Comparison of ENCODE assay signal across 17 cellular contexts in the genomic region with DNA sequence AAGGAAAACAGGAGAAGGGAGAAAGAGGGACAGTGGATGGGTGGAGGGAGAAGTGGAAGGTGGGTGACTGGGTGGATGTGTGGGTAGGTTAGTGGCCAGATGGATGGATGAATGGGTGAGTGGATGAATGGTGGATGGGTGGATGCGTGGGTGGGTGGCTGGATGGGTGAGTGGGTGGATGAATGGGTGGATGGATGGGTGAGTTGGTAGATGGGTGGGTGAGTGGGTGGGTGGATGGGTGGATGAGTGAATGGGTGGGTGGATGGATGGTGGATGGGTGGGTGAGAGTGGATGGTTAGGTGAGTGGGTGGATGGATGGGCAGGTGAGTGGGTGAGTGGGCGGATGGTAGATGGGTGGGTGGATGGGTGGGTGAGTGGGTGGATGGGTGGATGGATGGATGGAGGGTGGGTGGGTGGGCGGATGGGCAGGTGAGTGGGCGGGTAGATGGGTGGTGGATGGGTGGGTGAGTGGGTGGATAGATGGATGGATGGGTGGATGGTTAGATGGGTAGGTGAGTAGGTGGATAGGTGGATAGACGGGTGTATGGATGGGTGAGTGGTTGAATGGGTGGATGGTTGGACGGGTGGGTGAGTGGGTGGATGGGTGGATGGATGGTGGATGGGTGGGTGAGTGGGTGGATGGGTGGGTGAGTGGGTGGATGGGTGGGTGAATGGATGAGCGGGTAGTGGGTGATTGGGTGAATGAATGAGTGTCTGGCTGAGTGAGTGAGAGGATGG. TPM values are rescaled to one million over a fixed set of nuclear protein-coding genes. Genes with fewer than 3 reads are reported as not detected.
A peak's percentile ranks its signal among the peaks of the same experiment; 100 is the strongest.
DNase-seq lines count a peak whose midpoint lies in the region; ATAC-seq and TF ChIP-seq lines count a peak whose summit lies in the region.
"Had no signal": no experiment of that assay in that cellular context is flagged by ENCODE, and none has a peak within 500 bp of the region (broad histone marks: within the 10 kb centered on the region; RNA-seq: fewer than 3 reads in every experiment).

No MANE protein-coding gene starts in this region.

- no peak for TF ChIP-seq CTCF in right lobe of liver (IDR thresholded peaks at IDR 0.05)
- TF ChIP-seq CTCF in suprapubic skin (IDR thresholded peaks at IDR 0.05): no peak
- TF ChIP-seq CTCF in gastroesophageal sphincter (IDR thresholded peaks at IDR 0.05): no peak

- intact Hi-C loops in right lobe of liver (cut with DNase I): no loop called here
- intact Hi-C loops in left cardiac atrium (cut with DNase I): no loop called here

- no peak for DNase-seq in activated naive CD4-positive, alpha-beta T cell treated with anti-CD3 and anti-CD28 coated beads, Interleukin-2, amount 50 U/mL, for 16 hours
- DNase-seq in activated naive CD8-positive, alpha-beta T cell treated with anti-CD3 and anti-CD28 coated beads, Interleukin-2, amount 50 U/mL, for 24 hours: no peak
- DNase-seq in right lobe of liver (no peak), suprapubic skin (ENCODE audit: low spot score in 2 of 2) (no peak), left cardiac atrium (no peak)
- DNase-seq: heart left ventricle, IMR-90 had no signal

- H3K4me3 ChIP-seq in right lobe of liver (peak overlapping the region in 2 of 3 donors; percentile 74 to 85), suprapubic skin (peak overlapping the region; percentile 67), gastroesophageal sphincter (peak overlapping the region in 1 of 2 donors; percentile 48)

- H3K27ac ChIP-seq in right lobe of liver (no peak overlapping the region), suprapubic skin (no peak overlapping the region), gastroesophageal sphincter (no peak overlapping the region)
- H3K27ac ChIP-seq: heart left ventricle had no signal

- WGBS in right lobe of liver (ENCODE audit: insufficient coverage, low coverage, low lambda C conversion rate, missing lambda C conversion rate): 91% methylated on average over 7 of the region's 7 CpGs
- WGBS in suprapubic skin: 91% methylated on average over 7 of the region's 7 CpGs
- 82 to 86% methylated on average over 3 to 7 of the region's 7 CpGs for WGBS in gastroesophageal sphincter (ENCODE audit: low coverage in 1 of 2), 2 donors

- ATAC-seq in activated naive CD8-positive, alpha-beta T cell treated with anti-CD3 and anti-CD28 coated beads, Interleukin-2, amount 50 U/mL, for 24 hours: no peak
- ATAC-seq in right lobe of liver: no peak
- no peak for ATAC-seq in HG03432 (IDR thresholded peaks at IDR 0.05; ENCODE audit: unreplicated experiment)
- ATAC-seq in left cardiac atrium: no peak
- ATAC-seq in gastroesophageal sphincter: no peak

- H3K4me1 ChIP-seq in right lobe of liver (peaks cover 0 to 16% (median 0%) of the 10 kb centered on the region in 4 donors), suprapubic skin (peaks cover 32% of the 10 kb centered on the region), gastroesophageal sphincter (peaks cover 0 to 14% (median 11%) of the 10 kb centered on the region in 3 donors)

- peaks cover 7% of the 10 kb centered on the region for H3K4me1 Mint-ChIP-seq in activated naive CD4-positive, alpha-beta T cell treated with anti-CD3 and anti-CD28 coated beads, Interleukin-2, amount 50 U/mL, for 24 hours
- H3K4me1 Mint-ChIP-seq in activated naive CD8-positive, alpha-beta T cell treated with anti-CD3 and anti-CD28 coated beads, Interleukin-2, amount 50 U/mL, for 24 hours: peaks cover 5% of the 10 kb centered on the region

- TF ChIP-seq POLR2A in right lobe of liver (IDR thresholded peaks at IDR 0.05) (no peak), suprapubic skin (IDR thresholded peaks at IDR 0.05) (no peak), gastroesophageal sphincter (IDR thresholded peaks at IDR 0.05) (no peak)

- H3K27ac Mint-ChIP-seq in activated naive CD4-positive, alpha-beta T cell treated with anti-CD3 and anti-CD28 coated beads, Interleukin-2, amount 50 U/mL, for 24 hours: no peak overlapping the region
- H3K27ac Mint-ChIP-seq in activated naive CD8-positive, alpha-beta T cell treated with anti-CD3 and anti-CD28 coated beads, Interleukin-2, amount 50 U/mL, for 24 hours: no peak overlapping the region
- H3K27ac Mint-ChIP-seq: activated CD8-positive, alpha-beta T cell treated with anti-CD3 and anti-CD28 coated beads for 36 hours; activated naive CD4-positive, alpha-beta T cell treated with anti-CD3 and anti-CD28 coated beads, Interleukin-2, amount 50 U/mL, for 72 hours had no signal

- H3K9me3 ChIP-seq in right lobe of liver: no peaks in the 10 kb centered on the region
- no peaks in the 10 kb centered on the region for H3K9me3 ChIP-seq in suprapubic skin
- H3K9me3 ChIP-seq in gastroesophageal sphincter: peaks cover 0 to 7% (median 0%) of the 10 kb centered on the region in 3 donors
- H3K9me3 ChIP-seq: thyroid gland had no signal

- TF ChIP-seq EP300 in suprapubic skin (IDR thresholded peaks at IDR 0.05) (no peak), gastroesophageal sphincter (IDR thresholded peaks at IDR 0.05) (no peak)

- no peaks in the 10 kb centered on the region for H3K36me3 ChIP-seq in right lobe of liver
- no peaks in the 10 kb centered on the region for H3K36me3 ChIP-seq in suprapubic skin
- no peaks in the 10 kb centered on the region for H3K36me3 ChIP-seq in gastroesophageal sphincter
- H3K36me3 ChIP-seq: heart left ventricle, thyroid gland had no signal

- H3K27me3 Mint-ChIP-seq in activated naive CD4-positive, alpha-beta T cell treated with anti-CD3 and anti-CD28 coated beads, Interleukin-2, amount 50 U/mL, for 24 hours: peaks cover 11% of the 10 kb centered on the region
- peaks cover 27% of the 10 kb centered on the region for H3K27me3 Mint-ChIP-seq in activated naive CD8-positive, alpha-beta T cell treated with anti-CD3 and anti-CD28 coated beads, Interleukin-2, amount 50 U/mL, for 24 hours

- H3K27me3 ChIP-seq in right lobe of liver: no peaks in the 10 kb centered on the region
- peaks cover 20% of the 10 kb centered on the region for H3K27me3 ChIP-seq in suprapubic skin
- peaks cover 80% of the 10 kb centered on the region for H3K27me3 ChIP-seq in gastroesophageal sphincter
- H3K27me3 ChIP-seq: thyroid gland had no signal

- H3K36me3 Mint-ChIP-seq in activated naive CD4-positive, alpha-beta T cell treated with anti-CD3 and anti-CD28 coated beads, Interleukin-2, amount 50 U/mL, for 24 hours: no peaks in the 10 kb centered on the region
- no peaks in the 10 kb centered on the region for H3K36me3 Mint-ChIP-seq in activated naive CD8-positive, alpha-beta T cell treated with anti-CD3 and anti-CD28 coated beads, Interleukin-2, amount 50 U/mL, for 24 hours (ENCODE audit: low read depth)

- peak overlapping the region; percentile 56 for H3K4me3 Mint-ChIP-seq in activated naive CD4-positive, alpha-beta T cell treated with anti-CD3 and anti-CD28 coated beads, Interleukin-2, amount 50 U/mL, for 24 hours
- peak overlapping the region; percentile 17 for H3K4me3 Mint-ChIP-seq in activated naive CD8-positive, alpha-beta T cell treated with anti-CD3 and anti-CD28 coated beads, Interleukin-2, amount 50 U/mL, for 24 hours
- H3K4me3 Mint-ChIP-seq: activated CD8-positive, alpha-beta T cell treated with anti-CD3 and anti-CD28 coated beads for 36 hours had no signal

- no peaks in the 10 kb centered on the region for H3K9me3 Mint-ChIP-seq in activated naive CD4-positive, alpha-beta T cell treated with anti-CD3 and anti-CD28 coated beads, Interleukin-2, amount 50 U/mL, for 24 hours
- no peaks in the 10 kb centered on the region for H3K9me3 Mint-ChIP-seq in activated naive CD8-positive, alpha-beta T cell treated with anti-CD3 and anti-CD28 coated beads, Interleukin-2, amount 50 U/mL, for 24 hours
- H3K9me3 Mint-ChIP-seq: activated CD8-positive, alpha-beta T cell treated with anti-CD3 and anti-CD28 coated beads for 36 hours; activated naive CD4-positive, alpha-beta T cell treated with anti-CD3 and anti-CD28 coated beads, Interleukin-2, amount 50 U/mL, for 72 hours had no signal

RNA-seq across cellular contexts. Expression of gene MARVELD3, which starts 0.7 kb away (rescaled TPM):
- total RNA-seq in right lobe of liver: 1 to 10 TPM; 4.4 to 9.2 (median 5.6) TPM
- 10 to 100 TPM in 1 of 4 donors, 1 to 10 TPM in 3; 3.8 to 10.2 (median 6.2) TPM for total RNA-seq in suprapubic skin
- total RNA-seq in left cardiac atrium: not detected
- total RNA-seq in gastroesophageal sphincter: 1 to 10 TPM in 1 of 4 donors, not detected in 3; 1.4 TPM
- total RNA-seq: activated CD8-positive, alpha-beta T cell treated with anti-CD3 and anti-CD28 coated beads for 36 hours; activated naive CD4-positive, alpha-beta T cell treated with anti-CD3 and anti-CD28 coated beads, Interleukin-2, amount 50 U/mL, for 72 hours; IMR-90; NCI-H460; omental fat pad; T-helper 1 cell treated with Interleukin-12 subunit alpha and Interleukin-12 subunit beta and Interleukin-4 antibody, amounts not matched to agents 30 ng/mL and 1 ng/mL, for 36 hours had no signal

RNA-seq across cellular contexts. Expression of gene TAT, which starts 48.4 kb away (rescaled TPM):
- total RNA-seq in right lobe of liver (1,000 to 10,000 TPM in 5 of 6 experiments, 100 to 1,000 TPM in 1; 109 to 3,026 (median 1,168) TPM), suprapubic skin (1 to 10 TPM in 1 of 4 donors, not detected in 3; 2.0 TPM), left cardiac atrium (not detected), gastroesophageal sphincter (not detected)
- total RNA-seq: activated CD8-positive, alpha-beta T cell treated with anti-CD3 and anti-CD28 coated beads for 36 hours; activated naive CD4-positive, alpha-beta T cell treated with anti-CD3 and anti-CD28 coated beads, Interleukin-2, amount 50 U/mL, for 72 hours; epithelial cell of proximal tubule; IMR-90; T-helper 1 cell treated with Interleukin-12 subunit alpha and Interleukin-12 subunit beta and Interleukin-4 antibody, amounts not matched to agents 30 ng/mL and 1 ng/mL, for 36 hours; thyroid gland had no signal

Comparison
In these comparisons a context has a peak if more than half of its experiments do, and no peak if none do; other contexts are left out.
1. RNA of gene TAT, which starts 48.4 kb away (total RNA-seq): 109 to 3,026 TPM in right lobe of liver; not detected in left cardiac atrium, 2.0 TPM in suprapubic skin and not detected in gastroesophageal sphincter; every median in the first group is over 10 times any median in the second.